In the genomic region with DNA sequence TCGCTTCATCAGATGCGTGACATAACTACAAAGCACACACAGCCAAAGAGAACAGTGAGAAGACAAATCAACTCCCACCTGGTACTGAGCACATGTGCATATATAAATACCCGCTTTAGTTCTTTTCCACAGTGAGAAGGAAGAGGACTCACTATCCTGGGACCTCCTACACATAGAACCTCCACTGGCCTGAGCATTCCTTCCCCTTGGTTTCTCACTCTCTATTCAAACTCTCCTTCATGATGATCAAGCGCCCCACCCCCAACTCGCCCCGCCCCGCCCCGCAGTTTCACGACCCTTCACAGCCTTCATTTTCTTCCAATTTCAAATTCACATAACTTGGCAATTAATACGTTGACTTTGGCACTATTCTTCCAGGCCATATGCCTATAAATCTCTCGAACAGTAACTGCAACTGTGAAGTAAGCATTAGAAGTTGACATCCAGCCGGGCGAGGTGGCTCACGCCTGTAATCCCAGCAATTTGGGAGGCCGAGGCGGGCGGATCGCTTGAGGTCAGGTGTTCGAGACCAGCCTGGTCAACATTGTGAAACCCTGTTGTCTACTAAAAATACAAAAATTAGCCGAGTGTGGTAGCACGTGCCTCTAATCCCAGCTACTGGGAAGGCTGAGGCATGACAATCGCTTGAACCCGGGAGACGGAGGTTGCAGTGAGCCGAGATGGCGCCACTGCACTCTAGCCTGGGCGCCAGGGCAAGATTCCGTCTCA, we compare ENCODE assay signal across 8 cellular contexts. TPM values are rescaled to one million over a fixed set of nuclear protein-coding genes. Genes with fewer than 3 reads are reported as not detected.
DNase-seq lines count a peak whose midpoint lies in the region; TF ChIP-seq lines count a peak whose summit lies in the region.

No MANE protein-coding gene starts in this region.

- DNase-seq in ELR (ENCODE audit: low read depth), result peak; percentile 36
- peak in 1 of 2 experiments; percentile 39 for DNase-seq in SJSA1 (ENCODE audit: low read depth in 1 of 2, low spot score in 2 of 2)
- peak in 1 of 2 donors; percentile 20 for DNase-seq in fibroblast of lung (ENCODE audit: low read depth in 2 of 2)
- no peak for DNase-seq in progenitor cell of endocrine pancreas (ENCODE audit: low spot score, unreplicated experiment)
- DNase-seq in T1000 (lab: John Stamatoyannopoulos, UW), result no peak
- DNase-seq in hypothalamus (lab: John Stamatoyannopoulos, UW), result no peak
- no peak for DNase-seq in NCI-H1417 treated with DMSO at 0.1 percent for 48 hours (lab: John Stamatoyannopoulos, UW)
- DNase-seq in MV-4-11 (lab: John Stamatoyannopoulos, UW), result no peak

- TF ChIP-seq CTCF in fibroblast of lung (conservative IDR thresholded peaks at IDR 0.05 in 1 of 2, IDR thresholded peaks at IDR 0.05 in 1 of 2; ENCODE audit: low read depth in 1 of 2, low read length in 2 of 2) (no peak), progenitor cell of endocrine pancreas (IDR thresholded peaks at IDR 0.05; ENCODE audit: unreplicated experiment) (no peak)

- no peaks in the 10 kb centered on the region for H3K27me3 Mint-ChIP-seq in progenitor cell of endocrine pancreas

- no peaks in the 10 kb centered on the region for H4K20me1 ChIP-seq in fibroblast of lung (ENCODE audit: control insufficient read depth, extremely low read depth, insufficient read depth, low read length)

- H3K27ac Mint-ChIP-seq in progenitor cell of endocrine pancreas, result peak overlapping the region; percentile 96

- H3K9me3 ChIP-seq in SJSA1 (replicated peaks) (no peaks in the 10 kb centered on the region), fibroblast of lung (ENCODE audit: control insufficient read depth, insufficient read depth, low read depth, low read length) (no peaks in the 10 kb centered on the region)

- H3K36me3 Mint-ChIP-seq in progenitor cell of endocrine pancreas (ENCODE audit: insufficient read depth), result peaks cover 25% of the 10 kb centered on the region

- H3K27ac ChIP-seq in SJSA1 (0 out of 2 replicates have a peak overlapping the region, but pooled peaks have one; percentile 66), fibroblast of lung (ENCODE audit: insufficient read depth, low read length) (peak overlapping the region; percentile 90)

- H2AFZ ChIP-seq in fibroblast of lung (ENCODE audit: low read length), result no peak overlapping the region

- H3K27me3 ChIP-seq in SJSA1 (replicated peaks), result no peaks in the 10 kb centered on the region
- H3K27me3 ChIP-seq in fibroblast of lung (ENCODE audit: control insufficient read depth, insufficient read depth, low read length), result no peaks in the 10 kb centered on the region

- peaks cover 36% of the 10 kb centered on the region for H3K79me2 ChIP-seq in fibroblast of lung (ENCODE audit: control insufficient read depth, insufficient read depth, low read length)

- peak overlapping the region; percentile 86 for H3K4me3 ChIP-seq in SJSA1
- peak overlapping the region; percentile 65 to 97 (median 80) for H3K4me3 ChIP-seq in fibroblast of lung (replicated peaks in 1 of 4; ENCODE audit: control extremely low read depth in 1 of 4, insufficient read depth in 1 of 4, low read depth in 3 of 4, low read length in 4 of 4)

- H3K9ac ChIP-seq in fibroblast of lung (ENCODE audit: insufficient read depth, low read length), result peak overlapping the region; percentile 90

- H3K36me3 ChIP-seq in SJSA1 (peaks cover 57% of the 10 kb centered on the region), fibroblast of lung (ENCODE audit: control insufficient read depth, insufficient read depth, low read length) (peaks cover 19% of the 10 kb centered on the region)

- H3K9me3 Mint-ChIP-seq in progenitor cell of endocrine pancreas (ENCODE audit: low read depth), result no peaks in the 10 kb centered on the region

- peaks cover 14% of the 10 kb centered on the region for H3K4me1 Mint-ChIP-seq in progenitor cell of endocrine pancreas (ENCODE audit: low read depth)

- H3K4me2 ChIP-seq in fibroblast of lung (ENCODE audit: extremely low read depth, insufficient read depth, low read length), result peak overlapping the region; percentile 85

- H3K4me1 ChIP-seq in SJSA1 (replicated peaks), result peaks cover 18% of the 10 kb centered on the region
- peaks cover 10% of the 10 kb centered on the region for H3K4me1 ChIP-seq in fibroblast of lung (ENCODE audit: control insufficient read depth, extremely low read depth, insufficient read depth, low read length)

- peak overlapping the region; percentile 96 for H3K4me3 Mint-ChIP-seq in progenitor cell of endocrine pancreas (ENCODE audit: low read depth)

RNA-seq across cellular contexts. Expression of a gene that starts 1.1 kb away (rescaled TPM):
- total RNA-seq in SJSA1 (2014; rRNA removed; shearing (Covaris generic)), result 1,874 and 2,652 TPM in 2 replicates
- total RNA-seq in fibroblast of lung (2,605 and 2,665 TPM in 2 replicates), progenitor cell of endocrine pancreas (1,639 and 1,699 TPM in 2 replicates)
- polyA plus RNA-seq in fibroblast of lung, result 3,265 and 4,073 TPM in 2 replicates
- polyA plus RNA-seq in fibroblast of lung (2012), result 2,950 and 3,398 TPM in 2 replicates
- 125 and 127 TPM in 2 replicates for polyA minus RNA-seq in fibroblast of lung (ENCODE audit: low replicate concordance)
